ENCODE assay signal across 1 cellular context in genomic region chr16:73014768-73015167, GRCh38.
TF ChIP-seq lines count a peak whose summit lies in the region.

No MANE protein-coding gene starts in this region.

TF ChIP-seq in K562, 482 proteins besides CTCF, POLR2A, EP300 and RAD21:
- TF ChIP-seq CHD7 (IDR thresholded peaks at IDR 0.05; ENCODE audit: low read depth, low read length): no peak
- TF ChIP-seq EGR1 (conservative IDR thresholded peaks at IDR 0.05): no peak
- TF ChIP-seq LARP7 (IDR thresholded peaks at IDR 0.05): no peak
- peak; percentile 37 for TF ChIP-seq PRDM10 (IDR thresholded peaks at IDR 0.05; ENCODE audit: partially characterized antibody)
- TF ChIP-seq ZNF668 (CRISPR knock-in tag; IDR thresholded peaks at IDR 0.05): no peak
- TF ChIP-seq ZBTB26 (CRISPR knock-in tag; IDR thresholded peaks at IDR 0.05): no peak
- TF ChIP-seq KDM5B (IDR thresholded peaks at IDR 0.05; ENCODE audit: insufficient replicate concordance, low read depth, low read length): no peak
